In the genomic region with DNA sequence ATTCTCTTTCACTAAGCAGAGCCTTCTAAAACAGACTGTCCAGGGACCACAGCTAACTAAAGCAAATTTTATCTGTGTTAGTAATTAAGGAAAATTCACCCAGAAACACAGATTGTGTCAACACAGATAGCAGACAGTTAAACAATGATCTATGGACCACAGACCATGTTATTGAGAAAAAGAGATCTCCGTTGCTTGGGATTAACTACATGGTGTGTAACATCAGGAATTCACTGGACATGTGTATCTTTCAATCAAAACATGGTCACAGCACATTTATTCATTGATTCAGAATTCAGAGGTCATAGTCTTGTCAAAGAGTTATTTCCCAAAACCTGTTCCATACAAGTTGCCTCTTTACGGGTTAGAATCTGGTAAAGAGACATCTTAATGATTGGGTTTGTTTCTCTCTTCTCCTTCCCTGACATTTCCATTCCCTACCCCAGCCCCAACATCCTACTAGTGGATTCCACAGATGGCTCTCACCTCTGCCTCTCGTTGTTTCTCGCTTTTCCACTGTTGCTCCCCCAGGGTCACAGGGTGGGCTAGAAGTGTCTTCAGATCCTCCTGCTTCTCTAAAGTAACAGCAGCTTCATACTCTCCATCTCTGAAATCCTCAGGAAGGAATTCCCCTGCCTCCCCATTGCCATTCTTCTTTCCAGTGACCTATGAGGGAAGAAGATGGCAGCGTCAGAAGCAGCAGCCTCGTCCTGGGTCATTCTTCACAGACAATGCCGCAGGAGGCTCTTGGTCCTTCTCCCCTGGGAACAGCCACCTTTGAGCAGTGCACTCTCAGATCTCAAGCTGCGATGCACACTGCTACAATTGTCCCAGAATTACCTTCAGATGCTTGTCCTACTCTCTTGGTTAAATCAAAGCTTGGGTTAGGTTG, we compare ENCODE assay signal across 20 cellular contexts. TPM values are rescaled to one million over a fixed set of nuclear protein-coding genes. Genes with fewer than 3 reads are reported as not detected.
DNase-seq lines count a peak whose midpoint lies in the region; ATAC-seq and TF ChIP-seq lines count a peak whose summit lies in the region.
"Had no signal": no experiment of that assay in that cellular context is flagged by ENCODE, and none has a peak within 500 bp of the region (broad histone marks: within the 10 kb centered on the region; RNA-seq: fewer than 3 reads in every experiment).

No MANE protein-coding gene starts in this region.

- no peaks in the 10 kb centered on the region for H4K20me1 ChIP-seq in smooth muscle cell (ENCODE audit: low read depth)

- H3K27ac Mint-ChIP-seq in chondrocyte (ENCODE audit: unreplicated experiment): peak overlapping the region; percentile 95
- no peak overlapping the region for H3K27ac Mint-ChIP-seq in natural killer cell treated with Interleukin-12 subunit alpha and Interleukin-12 subunit beta and Interleukin-15 and Interleukin-18, amount 100 ng/mL, for 72 hours

- H3K9ac ChIP-seq in smooth muscle cell (ENCODE audit: low read depth): peak overlapping the region; percentile 11

- WGBS in mesodermal cell (ENCODE audit: insufficient coverage in 2 of 2), 2 experiments: 51 to 59% methylated on average over 4 to 6 of the region's 8 CpGs
- 54% methylated on average over 8 of the region's 8 CpGs for WGBS in smooth muscle cell (ENCODE audit: low lambda C conversion rate)

- H3K4me1 ChIP-seq in mesodermal cell (ENCODE audit: control insufficient read depth, insufficient read depth, low read length, poor library complexity, severe bottlenecking) (peaks cover 19% of the 10 kb centered on the region), smooth muscle cell (ENCODE audit: low read depth) (peaks cover 3% of the 10 kb centered on the region)
- H3K4me1 ChIP-seq: adrenal gland had no signal

- H3K36me3 ChIP-seq in mesodermal cell (ENCODE audit: control insufficient read depth, insufficient read depth, low read length) (peaks cover 52% of the 10 kb centered on the region), smooth muscle cell (ENCODE audit: low read depth) (no peaks in the 10 kb centered on the region)
- H3K36me3 ChIP-seq: adrenal gland, upper lobe of left lung had no signal

- H3K27ac ChIP-seq in mesodermal cell (ENCODE audit: low read depth, low read length, severe bottlenecking) (peak overlapping the region; percentile 94), smooth muscle cell (ENCODE audit: low read depth) (peak overlapping the region; percentile 53)
- H3K27ac ChIP-seq: adrenal gland had no signal

- no peaks in the 10 kb centered on the region for H3K27me3 ChIP-seq in smooth muscle cell (ENCODE audit: low read depth)
- H3K27me3 ChIP-seq: upper lobe of left lung had no signal

- peaks cover 80% of the 10 kb centered on the region for H3K4me1 Mint-ChIP-seq in chondrocyte (ENCODE audit: low read depth)
- no peaks in the 10 kb centered on the region for H3K4me1 Mint-ChIP-seq in natural killer cell treated with Interleukin-12 subunit alpha and Interleukin-12 subunit beta and Interleukin-15 and Interleukin-18, amount 100 ng/mL, for 72 hours (ENCODE audit: low read depth in 2 of 2)

- no peak for TF ChIP-seq CTCF in chondrocyte (IDR thresholded peaks at IDR 0.05)
- no peak for TF ChIP-seq CTCF in smooth muscle cell (IDR thresholded peaks at IDR 0.05; ENCODE audit: borderline replicate concordance, insufficient read depth, poor library complexity, severe bottlenecking)

- ATAC-seq in Right ventricle myocardium superior (ENCODE audit: poor library complexity) (peak; percentile 12), HG02763 (IDR thresholded peaks at IDR 0.05; ENCODE audit: unreplicated experiment) (no peak), GM19324 (IDR thresholded peaks at IDR 0.05; ENCODE audit: low FRiP score, unreplicated experiment) (no peak)
- ATAC-seq in natural killer cell treated with Interleukin-12 subunit alpha and Interleukin-12 subunit beta and Interleukin-15 and Interleukin-18, amount 100 ng/mL, for 72 hours: no peak

- no peaks in the 10 kb centered on the region for H3K27me3 Mint-ChIP-seq in chondrocyte (ENCODE audit: low read depth)
- peaks cover 24 to 54% of the 10 kb centered on the region in 2 donors for H3K27me3 Mint-ChIP-seq in natural killer cell treated with Interleukin-12 subunit alpha and Interleukin-12 subunit beta and Interleukin-15 and Interleukin-18, amount 100 ng/mL, for 72 hours

- H3K9me3 ChIP-seq in mesodermal cell (ENCODE audit: control insufficient read depth, low read length) (no peaks in the 10 kb centered on the region), smooth muscle cell (replicated peaks; ENCODE audit: low read depth) (no peaks in the 10 kb centered on the region)
- H3K9me3 ChIP-seq: adrenal gland, upper lobe of left lung had no signal

- H3F3A ChIP-seq in smooth muscle cell (ENCODE audit: low read depth): no peaks in the 10 kb centered on the region

- intact Hi-C loops in Right ventricle myocardium superior (cut with DNase I) (loop anchor here (5.0 kb wide), 2 partner anchors 47 to 67 kb away; no protein-coding TSS in a partner anchor), cardiac septum (cut with DNase I) (loop anchor here (2.0 to 5.0 kb wide), 3 partner anchors 69 to 332 kb away; no protein-coding TSS in a partner anchor)

- H3K4me2 ChIP-seq in smooth muscle cell: peak overlapping the region; percentile 51

- peaks cover 32% of the 10 kb centered on the region for H3K36me3 Mint-ChIP-seq in chondrocyte (ENCODE audit: low read depth)
- H3K36me3 Mint-ChIP-seq in natural killer cell treated with Interleukin-12 subunit alpha and Interleukin-12 subunit beta and Interleukin-15 and Interleukin-18, amount 100 ng/mL, for 72 hours: no peaks in the 10 kb centered on the region
- H3K36me3 Mint-ChIP-seq: CD14-positive monocyte had no signal

- peak overlapping the region; percentile 88 for H3K4me3 Mint-ChIP-seq in chondrocyte (ENCODE audit: unreplicated experiment)
- no peak overlapping the region for H3K4me3 Mint-ChIP-seq in natural killer cell treated with Interleukin-12 subunit alpha and Interleukin-12 subunit beta and Interleukin-15 and Interleukin-18, amount 100 ng/mL, for 72 hours
- H3K4me3 Mint-ChIP-seq: CD14-positive monocyte had no signal

- H3K9me3 Mint-ChIP-seq in chondrocyte (ENCODE audit: low read depth): peaks cover 2% of the 10 kb centered on the region
- no peaks in the 10 kb centered on the region for H3K9me3 Mint-ChIP-seq in natural killer cell treated with Interleukin-12 subunit alpha and Interleukin-12 subunit beta and Interleukin-15 and Interleukin-18, amount 100 ng/mL, for 72 hours

- H3K79me2 ChIP-seq in smooth muscle cell (ENCODE audit: low read depth): no peaks in the 10 kb centered on the region

- H3K4me3 ChIP-seq in mesodermal cell (ENCODE audit: extremely low read depth, insufficient read depth, low read length, poor library complexity, severe bottlenecking): peak overlapping the region; percentile 62
- peak overlapping the region; percentile 29 for H3K4me3 ChIP-seq in smooth muscle cell
- H3K4me3 ChIP-seq: adrenal gland had no signal

- no peak overlapping the region for H2AFZ ChIP-seq in smooth muscle cell (ENCODE audit: low read depth)

- no peak for DNase-seq in Right ventricle myocardium superior
- no peak for DNase-seq in cardiac septum (ENCODE audit: low spot score)
- DNase-seq in chondrocyte (ENCODE audit: low spot score): no peak
- DNase-seq in smooth muscle cell (lab: John Stamatoyannopoulos, UW; ENCODE audit: unreplicated experiment): no peak
- DNase-seq in natural killer cell treated with Interleukin-12 subunit alpha and Interleukin-12 subunit beta and Interleukin-15 and Interleukin-18, amount 100 ng/mL, for 72 hours (ENCODE audit: low spot score): no peak
- DNase-seq: 8988T; activated CD4-positive, CD25-positive, alpha-beta regulatory T cell treated with anti-CD3 and anti-CD28 coated beads, Interleukin-2, amount 50 U/mL, for 72 hours; adrenal gland; DMS79 treated with DMSO at 0.1 percent for 48 hours; glutamatergic neuron; NCI-H1436; NK-92 treated with Interleukin-12 subunit alpha and Interleukin-12 subunit beta, amount 100 ng/mL, for 24 hours; SHP77; stimulated activated naive CD4-positive, alpha-beta T cell; upper lobe of left lung had no signal

RNA-seq across cellular contexts. Expression of gene ANKRD1, which starts 1.0 kb away (rescaled TPM):
- total RNA-seq in Right ventricle myocardium superior: 1,733 TPM
- total RNA-seq in cardiac septum: 8,251 TPM
- 74.6 to 283 TPM (median 261 TPM) in 3 replicates for total RNA-seq in chondrocyte
- 355 TPM for polyA plus RNA-seq in mesodermal cell (2013, experiment 1 of 2)
- 350 TPM for polyA plus RNA-seq in mesodermal cell (2013, experiment 2 of 2)
- total RNA-seq in smooth muscle cell: 150 and 169 TPM in 2 replicates
- 20.0 and 50.9 TPM in 2 replicates for polyA plus RNA-seq in smooth muscle cell
- not detected for total RNA-seq in natural killer cell treated with Interleukin-12 subunit alpha and Interleukin-12 subunit beta and Interleukin-15 and Interleukin-18, amount 100 ng/mL, for 72 hours
- total RNA-seq: T-helper 2 cell treated with Interferon-gamma antibody and Interleukin-4, amounts not matched to agents 100 ng/mL and 5 ng/mL, for 36 hours had no signal
- polyA plus RNA-seq: CD14-positive monocyte had no signal

RNA-seq across cellular contexts. Expression of gene RPP30, which starts 48.2 kb away (rescaled TPM):
- total RNA-seq in Right ventricle myocardium superior: 27.4 TPM
- total RNA-seq in cardiac septum: 24.9 TPM
- 24.7 to 30.8 TPM (median 24.7 TPM) in 3 replicates for total RNA-seq in chondrocyte
- polyA plus RNA-seq in mesodermal cell (2013, experiment 1 of 2): 71.8 TPM
- polyA plus RNA-seq in mesodermal cell (2013, experiment 2 of 2): 76.2 TPM
- total RNA-seq in smooth muscle cell: 46.0 and 73.0 TPM in 2 replicates
- 48.2 and 56.9 TPM in 2 replicates for polyA plus RNA-seq in smooth muscle cell
- 10 to 100 TPM; 46.9 to 69.7 TPM for total RNA-seq in natural killer cell treated with Interleukin-12 subunit alpha and Interleukin-12 subunit beta and Interleukin-15 and Interleukin-18, amount 100 ng/mL, for 72 hours

Comparison
In these comparisons a context has a peak if more than half of its experiments do, and no peak if none do; other contexts are left out.
1. RNA of gene ANKRD1, which starts 1.0 kb away (total RNA-seq): 8,251 TPM in cardiac septum (single experiment), 1,733 TPM in Right ventricle myocardium superior (single experiment), 74.6 to 283 TPM in chondrocyte and 150 to 169 TPM in smooth muscle cell; not detected in natural killer cell treated with Interleukin-12 subunit alpha and Interleukin-12 subunit beta and Interleukin-15 and Interleukin-18, amount 100 ng/mL, for 72 hours; every median in the first group is over 10 times any median in the second.